Comparison of ENCODE assay signal across 15 cellular contexts in genomic region chr18:69584429-69584828, GRCh38.
DNase-seq lines count a peak whose midpoint lies in the region; ATAC-seq and TF ChIP-seq lines count a peak whose summit lies in the region.
"Had no signal": no experiment of that assay in that cellular context is flagged by ENCODE, and none has a peak within 500 bp of the region (broad histone marks: within the 10 kb centered on the region; RNA-seq: fewer than 3 reads in every experiment).

No MANE protein-coding gene starts in this region.

- H3K4me3 ChIP-seq in breast epithelium, result no peak overlapping the region
- H3K4me3 ChIP-seq: BLaER1 treated with 17β-estradiol and CSF1 and Interleukin-3, amounts not matched to agents 10 nM and 100 nM had no signal

- H3K4me1 ChIP-seq in breast epithelium, result no peaks in the 10 kb centered on the region
- H3K4me1 ChIP-seq: Caco-2 had no signal

- peak; percentile 77 for DNase-seq in SK-N-DZ (ENCODE audit: low spot score)
- DNase-seq in foreskin melanocyte, result no peak
- no peak for DNase-seq in breast epithelium (ENCODE audit: low spot score in 2 of 2)
- DNase-seq: 8988T; ACHN; Caco-2; Calu3; CD4-positive, alpha-beta T cell; CD8-positive, alpha-beta T cell; DMS79 treated with DMSO at 0.1 percent for 48 hours; GF-D8 had no signal

- no peak overlapping the region for H3K27ac ChIP-seq in breast epithelium
- H3K27ac ChIP-seq: BLaER1 treated with 17β-estradiol and CSF1 and Interleukin-3, amounts not matched to agents 10 nM and 100 nM; C4-2B had no signal

- ATAC-seq in SK-N-SH treated with all-trans-retinoic acid at 6 μM for 48 hours (no peak), HG03457 (IDR thresholded peaks at IDR 0.05; ENCODE audit: unreplicated experiment) (no peak)
- ATAC-seq: CD8-positive, alpha-beta T cell had no signal

- intact Hi-C loops in breast epithelium (cut with DNase I; ENCODE audit: low total_unique reads), result no loop called here

- no peaks in the 10 kb centered on the region for H3K36me3 ChIP-seq in breast epithelium
- H3K36me3 ChIP-seq: BLaER1 treated with 17β-estradiol and CSF1 and Interleukin-3, amounts not matched to agents 10 nM and 100 nM had no signal

- H3K27me3 ChIP-seq in breast epithelium, result no peaks in the 10 kb centered on the region
- H3K27me3 ChIP-seq: BLaER1 treated with 17β-estradiol and CSF1 and Interleukin-3, amounts not matched to agents 10 nM and 100 nM had no signal

- no peak for TF ChIP-seq POLR2A in breast epithelium (IDR thresholded peaks at IDR 0.05)

- H3K9me3 ChIP-seq in breast epithelium, result no peaks in the 10 kb centered on the region
- H3K9me3 ChIP-seq: BLaER1 treated with 17β-estradiol and CSF1 and Interleukin-3, amounts not matched to agents 10 nM and 100 nM; Caco-2 had no signal

- TF ChIP-seq CTCF in breast epithelium (IDR thresholded peaks at IDR 0.05), result no peak

TF ChIP-seq in SK-N-SH treated with all-trans-retinoic acid at 6 μM for 48 hours, 23 proteins besides CTCF, POLR2A, EP300 and RAD21:
- TF ChIP-seq ISL1 (CRISPR knock-in tag; IDR thresholded peaks at IDR 0.05) (peak; percentile 74), CSRNP3 (CRISPR knock-in tag; IDR thresholded peaks at IDR 0.05) (no peak), TCF4 (CRISPR knock-in tag; IDR thresholded peaks at IDR 0.05; ENCODE audit: borderline replicate concordance) (peak; percentile 69; the same call in 1 of the 2 replicates)
- TF ChIP-seq, protein P1, sequence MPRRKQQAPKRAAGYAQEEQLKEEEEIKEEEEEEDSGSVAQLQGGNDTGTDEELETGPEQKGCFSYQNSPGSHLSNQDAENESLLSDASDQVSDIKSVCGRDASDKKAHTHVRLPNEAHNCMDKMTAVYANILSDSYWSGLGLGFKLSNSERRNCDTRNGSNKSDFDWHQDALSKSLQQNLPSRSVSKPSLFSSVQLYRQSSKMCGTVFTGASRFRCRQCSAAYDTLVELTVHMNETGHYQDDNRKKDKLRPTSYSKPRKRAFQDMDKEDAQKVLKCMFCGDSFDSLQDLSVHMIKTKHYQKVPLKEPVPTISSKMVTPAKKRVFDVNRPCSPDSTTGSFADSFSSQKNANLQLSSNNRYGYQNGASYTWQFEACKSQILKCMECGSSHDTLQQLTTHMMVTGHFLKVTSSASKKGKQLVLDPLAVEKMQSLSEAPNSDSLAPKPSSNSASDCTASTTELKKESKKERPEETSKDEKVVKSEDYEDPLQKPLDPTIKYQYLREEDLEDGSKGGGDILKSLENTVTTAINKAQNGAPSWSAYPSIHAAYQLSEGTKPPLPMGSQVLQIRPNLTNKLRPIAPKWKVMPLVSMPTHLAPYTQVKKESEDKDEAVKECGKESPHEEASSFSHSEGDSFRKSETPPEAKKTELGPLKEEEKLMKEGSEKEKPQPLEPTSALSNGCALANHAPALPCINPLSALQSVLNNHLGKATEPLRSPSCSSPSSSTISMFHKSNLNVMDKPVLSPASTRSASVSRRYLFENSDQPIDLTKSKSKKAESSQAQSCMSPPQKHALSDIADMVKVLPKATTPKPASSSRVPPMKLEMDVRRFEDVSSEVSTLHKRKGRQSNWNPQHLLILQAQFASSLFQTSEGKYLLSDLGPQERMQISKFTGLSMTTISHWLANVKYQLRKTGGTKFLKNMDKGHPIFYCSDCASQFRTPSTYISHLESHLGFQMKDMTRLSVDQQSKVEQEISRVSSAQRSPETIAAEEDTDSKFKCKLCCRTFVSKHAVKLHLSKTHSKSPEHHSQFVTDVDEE (CRISPR knock-in tag; IDR thresholded peaks at IDR 0.05), result peak; percentile 52; the same call in 1 of the 2 replicates
